ENCODE assay signal across 9 cellular contexts in genomic region chr1:25232866-25233784, GRCh38. TPM values are rescaled to one million over a fixed set of nuclear protein-coding genes. Genes with fewer than 3 reads are reported as not detected.
DNase-seq lines count a peak whose midpoint lies in the region; ATAC-seq and TF ChIP-seq lines count a peak whose summit lies in the region.
"Had no signal": no experiment of that assay in that cellular context is flagged by ENCODE, and none has a peak within 500 bp of the region (broad histone marks: within the 10 kb centered on the region; RNA-seq: fewer than 3 reads in every experiment).

No MANE protein-coding gene starts in this region.

- BruUV-seq in PC-3 (replicated peaks; lab: Mats Ljungman, UMichigan): TSS peak; percentile 95

- H3K9me3 ChIP-seq in BLaER1 treated with 17β-estradiol and CSF1 and Interleukin-3, amounts not matched to agents 10 nM and 100 nM (replicated peaks in 1 of 11): no peaks in the 10 kb centered on the region
- H3K9me3 ChIP-seq in PC-3 (ENCODE audit: low read length) (no peaks in the 10 kb centered on the region), neuron (ENCODE audit: low read length) (no peaks in the 10 kb centered on the region), upper lobe of right lung (no peaks in the 10 kb centered on the region)

- peak overlapping the region; percentile 80 to 99 (median 88) for H3K4me3 ChIP-seq in BLaER1 treated with 17β-estradiol and CSF1 and Interleukin-3, amounts not matched to agents 10 nM and 100 nM
- H3K4me3 ChIP-seq in PC-3 (ENCODE audit: low read length) (peak overlapping the region; percentile 91), neuron (ENCODE audit: low read length) (peak overlapping the region; percentile 66), upper lobe of right lung (peak overlapping the region; percentile 86)

- H3K4me1 Mint-ChIP-seq in activated T-helper 2 cell treated with anti-CD3 and anti-CD28 coated beads, Interferon-gamma antibody, Interleukin-2, Interleukin-4, amounts not matched to agents 10 μg/mL and 5 μg/mL and 100 μg/mL, durations not matched to agents 14 hours and 24 hours and 36 hours (ENCODE audit: low read depth): peaks cover 25% of the 10 kb centered on the region

- peaks cover 55 to 72% (median 64%) of the 10 kb centered on the region in 10 experiments for H3K4me1 ChIP-seq in BLaER1 treated with 17β-estradiol and CSF1 and Interleukin-3, amounts not matched to agents 10 nM and 100 nM
- peaks cover 18% of the 10 kb centered on the region for H3K4me1 ChIP-seq in PC-3 (ENCODE audit: insufficient read depth, low read length)
- H3K4me1 ChIP-seq in neuron (ENCODE audit: insufficient read depth, low read length): peaks cover 17% of the 10 kb centered on the region
- H3K4me1 ChIP-seq in upper lobe of right lung: peaks cover 54% of the 10 kb centered on the region

- in situ Hi-C loops in GM18951 (cut with MboI; ENCODE audit: low sequenced_read_pairs, unreplicated experiment): loop anchor here (10.0 kb wide), 1 partner anchor 112 kb away; no protein-coding TSS in a partner anchor

- peaks cover 42% of the 10 kb centered on the region for H3K79me2 ChIP-seq in PC-3 (ENCODE audit: low read length)

- no peaks in the 10 kb centered on the region for H3K9me2 ChIP-seq in PC-3 (replicated peaks; ENCODE audit: low read length)

- H3F3A ChIP-seq in PC-3 (ENCODE audit: low read length, unreplicated experiment): no peaks in the 10 kb centered on the region

- H3K27ac Mint-ChIP-seq in activated T-helper 2 cell treated with anti-CD3 and anti-CD28 coated beads, Interferon-gamma antibody, Interleukin-2, Interleukin-4, amounts not matched to agents 10 μg/mL and 5 μg/mL and 100 μg/mL, durations not matched to agents 14 hours and 24 hours and 36 hours: no peak overlapping the region

- H2AFZ ChIP-seq in PC-3 (ENCODE audit: low read length): peak overlapping the region; percentile 74
- no peak overlapping the region for H2AFZ ChIP-seq in neuron (ENCODE audit: low read depth, low read length)

- no peak overlapping the region for H3K4me3 Mint-ChIP-seq in activated T-helper 2 cell treated with anti-CD3 and anti-CD28 coated beads, Interferon-gamma antibody, Interleukin-2, Interleukin-4, amounts not matched to agents 10 μg/mL and 5 μg/mL and 100 μg/mL, durations not matched to agents 14 hours and 24 hours and 36 hours (ENCODE audit: low read depth)

- peaks cover 27% of the 10 kb centered on the region for H3K36me3 Mint-ChIP-seq in activated T-helper 2 cell treated with anti-CD3 and anti-CD28 coated beads, Interferon-gamma antibody, Interleukin-2, Interleukin-4, amounts not matched to agents 10 μg/mL and 5 μg/mL and 100 μg/mL, durations not matched to agents 14 hours and 24 hours and 36 hours (ENCODE audit: low read depth)

- H4K20me1 ChIP-seq in BLaER1 treated with 17β-estradiol and CSF1 and Interleukin-3, amounts not matched to agents 10 nM and 100 nM: peaks cover 0 to 21% (median 0%) of the 10 kb centered on the region in 11 experiments; a peak in 6 of 22 replicates
- H4K20me1 ChIP-seq in PC-3 (ENCODE audit: low read length): no peaks in the 10 kb centered on the region

- ATAC-seq in HG03457 (IDR thresholded peaks at IDR 0.05; ENCODE audit: unreplicated experiment) (peak; percentile 37), PC-3 (peak; percentile 83), upper lobe of right lung (peak; percentile 95)

- TF ChIP-seq CTCF in PC-3 (conservative IDR thresholded peaks at IDR 0.05; ENCODE audit: low read depth, low read length): no peak
- no peak for TF ChIP-seq CTCF in upper lobe of right lung (IDR thresholded peaks at IDR 0.05)

- peak; percentile 31 for TF ChIP-seq POLR2A in GM18951 (IDR thresholded peaks at IDR 0.05; ENCODE audit: extremely low read depth, insufficient read depth, insufficient read length)

- peak overlapping the region; percentile 83 to 95 (median 90) for H3K9ac ChIP-seq in BLaER1 treated with 17β-estradiol and CSF1 and Interleukin-3, amounts not matched to agents 10 nM and 100 nM
- peak overlapping the region; percentile 88 for H3K9ac ChIP-seq in PC-3 (ENCODE audit: low read length)

- intact Hi-C loops in PC-3 (cut with micrococcal nuclease) (no loop called here), upper lobe of right lung (cut with DNase I) (no loop called here)
- intact Hi-C loops in activated T-helper 2 cell treated with anti-CD3 and anti-CD28 coated beads, Interferon-gamma antibody, Interleukin-2, Interleukin-4, amounts not matched to agents 10 μg/mL and 5 μg/mL and 100 μg/mL, durations not matched to agents 14 hours and 24 hours and 36 hours (cut with micrococcal nuclease): loop anchor here (1.0 to 10.0 kb wide), 3 partner anchors 14 to 304 kb away; partner anchors contain the start of gene RSRP1

- CTCF ChIA-PET in PC-3 (lab: Charles Lee): interaction anchor here (0.6 kb wide), 1 partner anchor 218 kb away, joined by 7 read pairs; no protein-coding TSS in a partner anchor

- peak overlapping the region; percentile 88 to 98 (median 95) for H3K27ac ChIP-seq in BLaER1 treated with 17β-estradiol and CSF1 and Interleukin-3, amounts not matched to agents 10 nM and 100 nM
- H3K27ac ChIP-seq in PC-3 (ENCODE audit: low read length) (peak overlapping the region; percentile 72), upper lobe of right lung (peak overlapping the region; percentile 96)

- DNase-seq in PC-3 (peak; percentile 72), foreskin melanocyte (peak; percentile 88), upper lobe of right lung (peak; percentile 88)
- DNase-seq in activated T-helper 2 cell treated with anti-CD3 and anti-CD28 coated beads, Interferon-gamma antibody, Interleukin-2, Interleukin-4, amounts not matched to agents 10 μg/mL and 5 μg/mL and 100 μg/mL, durations not matched to agents 14 hours and 24 hours and 36 hours (ENCODE audit: low spot score): peak; percentile 70

- H3K36me3 ChIP-seq in BLaER1 treated with 17β-estradiol and CSF1 and Interleukin-3, amounts not matched to agents 10 nM and 100 nM: peaks cover 29 to 38% (median 33%) of the 10 kb centered on the region in 11 experiments
- H3K36me3 ChIP-seq in PC-3 (ENCODE audit: low read depth, low read length) (peaks cover 8% of the 10 kb centered on the region), neuron (ENCODE audit: insufficient read depth, low read length) (peaks cover 20% of the 10 kb centered on the region), upper lobe of right lung (peaks cover 36% of the 10 kb centered on the region)

- H3K27me3 ChIP-seq in BLaER1 treated with 17β-estradiol and CSF1 and Interleukin-3, amounts not matched to agents 10 nM and 100 nM: no peaks in the 10 kb centered on the region
- H3K27me3 ChIP-seq in PC-3 (ENCODE audit: low read length) (no peaks in the 10 kb centered on the region), neuron (ENCODE audit: insufficient read depth, low read length) (no peaks in the 10 kb centered on the region), upper lobe of right lung (no peaks in the 10 kb centered on the region)

- no peaks in the 10 kb centered on the region for H3K9me3 Mint-ChIP-seq in activated T-helper 2 cell treated with anti-CD3 and anti-CD28 coated beads, Interferon-gamma antibody, Interleukin-2, Interleukin-4, amounts not matched to agents 10 μg/mL and 5 μg/mL and 100 μg/mL, durations not matched to agents 14 hours and 24 hours and 36 hours

- POLR2A ChIA-PET in PC-3 (lab: Charles Lee; ENCODE audit: unreplicated experiment): interaction anchor here (0.6 kb wide), 1 partner anchor 14 kb away, joined by 3 read pairs; the partner anchor contains the start of gene RSRP1

- H3K27me3 Mint-ChIP-seq in activated T-helper 2 cell treated with anti-CD3 and anti-CD28 coated beads, Interferon-gamma antibody, Interleukin-2, Interleukin-4, amounts not matched to agents 10 μg/mL and 5 μg/mL and 100 μg/mL, durations not matched to agents 14 hours and 24 hours and 36 hours (ENCODE audit: low read depth): no peaks in the 10 kb centered on the region
- H3K27me3 Mint-ChIP-seq: activated naive CD8-positive, alpha-beta T cell had no signal

- peak overlapping the region; percentile 82 to 97 (median 88) for H3K4me2 ChIP-seq in BLaER1 treated with 17β-estradiol and CSF1 and Interleukin-3, amounts not matched to agents 10 nM and 100 nM
- H3K4me2 ChIP-seq in PC-3 (ENCODE audit: low read length): peak overlapping the region; percentile 97

RNA-seq across cellular contexts. Expression of gene SYF2, which starts 0.8 kb away (rescaled TPM):
- total RNA-seq in PC-3 (2014; rRNA removed): 29.8 and 31.0 TPM in 2 replicates
- 40.1 and 42.3 TPM in 2 replicates for total RNA-seq in activated T-helper 2 cell treated with anti-CD3 and anti-CD28 coated beads, Interferon-gamma antibody, Interleukin-2, Interleukin-4, amounts not matched to agents 10 μg/mL and 5 μg/mL and 100 μg/mL, durations not matched to agents 14 hours and 24 hours and 36 hours
- total RNA-seq in upper lobe of right lung: 38.8 TPM

RNA-seq across cellular contexts. Expression of gene RSRP1, which starts 14.1 kb away (rescaled TPM):
- total RNA-seq in PC-3 (2014; rRNA removed) (46.8 and 49.4 TPM in 2 replicates), upper lobe of right lung (155 TPM)
- 140 and 144 TPM in 2 replicates for total RNA-seq in activated T-helper 2 cell treated with anti-CD3 and anti-CD28 coated beads, Interferon-gamma antibody, Interleukin-2, Interleukin-4, amounts not matched to agents 10 μg/mL and 5 μg/mL and 100 μg/mL, durations not matched to agents 14 hours and 24 hours and 36 hours

RNA-seq across cellular contexts. Expression of gene RHD, which starts 39.2 kb away (rescaled TPM):
- not detected in 2 replicates for total RNA-seq in PC-3 (2014; rRNA removed)
- total RNA-seq in activated T-helper 2 cell treated with anti-CD3 and anti-CD28 coated beads, Interferon-gamma antibody, Interleukin-2, Interleukin-4, amounts not matched to agents 10 μg/mL and 5 μg/mL and 100 μg/mL, durations not matched to agents 14 hours and 24 hours and 36 hours: not detected in 2 replicates
- total RNA-seq in upper lobe of right lung: not detected

Comparison
In these comparisons a context has a peak if more than half of its experiments do, and no peak if none do; other contexts are left out.
1. Peak in every context shown above with its lines: DNase-seq, ATAC-seq, H3K4me3 ChIP-seq and H3K27ac ChIP-seq.
2. ATAC-seq: peak in every context shown above with its lines; median percentile 95 in upper lobe of right lung; 83 in PC-3; 37 in HG03457.